12 cellular contexts compared by ENCODE assay signal in genomic region chr18:74595425-74595824, GRCh38. TPM values are rescaled to one million over a fixed set of nuclear protein-coding genes. Genes with fewer than 3 reads are reported as not detected.
DNase-seq lines count a peak whose midpoint lies in the region; ATAC-seq and TF ChIP-seq lines count a peak whose summit lies in the region.
"Had no signal": no experiment of that assay in that cellular context is flagged by ENCODE, and none has a peak within 500 bp of the region (broad histone marks: within the 10 kb centered on the region; RNA-seq: fewer than 3 reads in every experiment).

No MANE protein-coding gene starts in this region.

- H3K9ac ChIP-seq in OCI-LY1 (ENCODE audit: low read length) (no peak overlapping the region), endodermal cell (ENCODE audit: extremely low read depth, low read length, poor library complexity, severe bottlenecking) (no peak overlapping the region)

- no peak for TF ChIP-seq CTCF in OCI-LY1 (IDR thresholded peaks at IDR 0.05; ENCODE audit: low read length)
- TF ChIP-seq CTCF in endodermal cell (conservative IDR thresholded peaks at IDR 0.05): no peak
- no peak for TF ChIP-seq CTCF in GM10248 (IDR thresholded peaks at IDR 0.05; ENCODE audit: control extremely low read depth, extremely low read depth, low read depth, missing control alignments)

- CTCF ChIA-PET in activated naive CD4-positive, alpha-beta T cell treated with anti-CD3 and anti-CD28 coated beads, Interleukin-2, amount 10 ng/mL, durations not matched to agents 7 days and 5 days (lab: Charles Lee): no interaction called here
- CTCF ChIA-PET in GM10248 (lab: Yijun Ruan, JAX): no interaction called here

- POLR2A ChIA-PET in GM10248 (lab: Yijun Ruan, JAX): no interaction called here

- H3K4me3 Mint-ChIP-seq in activated naive CD4-positive, alpha-beta T cell treated with anti-CD3 and anti-CD28 coated beads, Interleukin-2, amount 10 ng/mL, durations not matched to agents 7 days and 5 days: peak overlapping the region; percentile 64
- no peak overlapping the region for H3K4me3 Mint-ChIP-seq in endodermal cell
- peak overlapping the region; percentile 32 for H3K4me3 Mint-ChIP-seq in stimulated activated memory B cell treated with anti-CD40 and anti-IgM and Interleukin-4, amounts not matched to agents 10 μg/mL and 1 μg/mL and 100 μg/mL, for 72 hours

- peaks cover 37% of the 10 kb centered on the region for H3K4me1 Mint-ChIP-seq in activated naive CD4-positive, alpha-beta T cell treated with anti-CD3 and anti-CD28 coated beads, Interleukin-2, amount 10 ng/mL, durations not matched to agents 7 days and 5 days
- H3K4me1 Mint-ChIP-seq in endodermal cell: peaks cover 16% of the 10 kb centered on the region
- peaks cover 44% of the 10 kb centered on the region for H3K4me1 Mint-ChIP-seq in stimulated activated memory B cell treated with anti-CD40 and anti-IgM and Interleukin-4, amounts not matched to agents 10 μg/mL and 1 μg/mL and 100 μg/mL, for 72 hours

- H3K36me3 Mint-ChIP-seq in activated naive CD4-positive, alpha-beta T cell treated with anti-CD3 and anti-CD28 coated beads, Interleukin-2, amount 10 ng/mL, durations not matched to agents 7 days and 5 days: peaks cover 33% of the 10 kb centered on the region
- H3K36me3 Mint-ChIP-seq in endodermal cell (ENCODE audit: low read depth): peaks cover 8% of the 10 kb centered on the region
- peaks cover 31% of the 10 kb centered on the region for H3K36me3 Mint-ChIP-seq in stimulated activated memory B cell treated with anti-CD40 and anti-IgM and Interleukin-4, amounts not matched to agents 10 μg/mL and 1 μg/mL and 100 μg/mL, for 72 hours

- H3K27ac Mint-ChIP-seq in activated naive CD4-positive, alpha-beta T cell treated with anti-CD3 and anti-CD28 coated beads, Interleukin-2, amount 10 ng/mL, durations not matched to agents 7 days and 5 days: peak overlapping the region; percentile 58
- H3K27ac Mint-ChIP-seq in endodermal cell: no peak overlapping the region
- H3K27ac Mint-ChIP-seq in stimulated activated memory B cell treated with anti-CD40 and anti-IgM and Interleukin-4, amounts not matched to agents 10 μg/mL and 1 μg/mL and 100 μg/mL, for 72 hours: peak overlapping the region; percentile 31

- peaks cover 19% of the 10 kb centered on the region for H3K79me2 ChIP-seq in OCI-LY1 (ENCODE audit: insufficient read depth, low read length)

- H3K4me2 ChIP-seq in OCI-LY1 (ENCODE audit: low read length): 0 out of 2 replicates have a peak overlapping the region, but pooled peaks have one; percentile 91

- H3K9me3 ChIP-seq in OCI-LY1 (ENCODE audit: low read length): no peaks in the 10 kb centered on the region
- no peaks in the 10 kb centered on the region for H3K9me3 ChIP-seq in endodermal cell (ENCODE audit: control insufficient read depth, low read length)

- H2AFZ ChIP-seq in OCI-LY1 (ENCODE audit: low read length): no peak overlapping the region

- H3K27me3 Mint-ChIP-seq in activated naive CD4-positive, alpha-beta T cell treated with anti-CD3 and anti-CD28 coated beads, Interleukin-2, amount 10 ng/mL, durations not matched to agents 7 days and 5 days: no peaks in the 10 kb centered on the region
- H3K27me3 Mint-ChIP-seq in endodermal cell (ENCODE audit: insufficient read depth): peaks cover 6% of the 10 kb centered on the region
- H3K27me3 Mint-ChIP-seq in stimulated activated memory B cell treated with anti-CD40 and anti-IgM and Interleukin-4, amounts not matched to agents 10 μg/mL and 1 μg/mL and 100 μg/mL, for 72 hours: no peaks in the 10 kb centered on the region

- no peak for DNase-seq in activated naive CD4-positive, alpha-beta T cell treated with anti-CD3 and anti-CD28 coated beads, Interleukin-2, amount 10 ng/mL, durations not matched to agents 7 days and 5 days
- no peak for DNase-seq in activated naive CD4-positive, alpha-beta T cell (lab: John Stamatoyannopoulos, UW)
- DNase-seq in endodermal cell (no peak), GM10248 (ENCODE audit: extremely low spot score) (no peak), NAMALWA (ENCODE audit: low spot score) (no peak)
- no peak for DNase-seq in stimulated activated CD4-positive, alpha-beta T cell treated with anti-CD3 and anti-CD28 coated beads, Interleukin-15, amount 100 ng/mL, for 24 hours
- DNase-seq: activated CD8-positive, alpha-beta memory T cell treated with anti-CD3 and anti-CD28 coated beads for 24 hours; hippocampal formation; NCI-H1105 treated with DMSO at 0.1 percent for 48 hours had no signal

- H3K27ac ChIP-seq in OCI-LY1 (ENCODE audit: low read depth, low read length, poor library complexity, severe bottlenecking) (no peak overlapping the region), endodermal cell (ENCODE audit: low read depth, low read length) (no peak overlapping the region)

- no peaks in the 10 kb centered on the region for H3K9me2 ChIP-seq in OCI-LY1 (ENCODE audit: low read depth, low read length)

- ATAC-seq in stimulated activated memory B cell treated with anti-CD40 and anti-IgM and Interleukin-4, amounts not matched to agents 10 μg/mL and 1 μg/mL and 100 μg/mL, for 72 hours: peak; percentile 31
- ATAC-seq: Panc1 had no signal

- peaks cover 29% of the 10 kb centered on the region for H3K4me1 ChIP-seq in OCI-LY1 (ENCODE audit: insufficient read depth, low read length, severe bottlenecking)
- no peaks in the 10 kb centered on the region for H3K4me1 ChIP-seq in endodermal cell (ENCODE audit: control insufficient read depth, insufficient read depth, low read length)

- no peaks in the 10 kb centered on the region for H3K9me3 Mint-ChIP-seq in activated naive CD4-positive, alpha-beta T cell treated with anti-CD3 and anti-CD28 coated beads, Interleukin-2, amount 10 ng/mL, durations not matched to agents 7 days and 5 days
- no peaks in the 10 kb centered on the region for H3K9me3 Mint-ChIP-seq in endodermal cell
- no peaks in the 10 kb centered on the region for H3K9me3 Mint-ChIP-seq in stimulated activated memory B cell treated with anti-CD40 and anti-IgM and Interleukin-4, amounts not matched to agents 10 μg/mL and 1 μg/mL and 100 μg/mL, for 72 hours

- no peaks in the 10 kb centered on the region for H3K27me3 ChIP-seq in OCI-LY1 (ENCODE audit: insufficient read depth, low read length)
- H3K27me3 ChIP-seq in endodermal cell (ENCODE audit: control insufficient read depth, insufficient read depth, low read length, poor library complexity, severe bottlenecking): no peaks in the 10 kb centered on the region

- no peaks in the 10 kb centered on the region for H3F3A ChIP-seq in OCI-LY1 (ENCODE audit: insufficient read depth, low read length)

- peak overlapping the region; percentile 89 for H3K4me3 ChIP-seq in OCI-LY1 (ENCODE audit: low read depth, low read length, poor library complexity, severe bottlenecking)
- H3K4me3 ChIP-seq in endodermal cell (ENCODE audit: low read length): peak overlapping the region; percentile 97

- H3K36me3 ChIP-seq in OCI-LY1 (ENCODE audit: insufficient read depth, low read length): peaks cover 21% of the 10 kb centered on the region
- H3K36me3 ChIP-seq in endodermal cell (ENCODE audit: control insufficient read depth, insufficient read depth, low read length): peaks cover 5% of the 10 kb centered on the region

- no peaks in the 10 kb centered on the region for H4K20me1 ChIP-seq in OCI-LY1 (ENCODE audit: insufficient read depth, low read length)

RNA-seq across cellular contexts. Expression of gene ZNF407, which starts 2.2 kb away (rescaled TPM):
- total RNA-seq in endodermal cell: 10 to 100 TPM in 1 of 2 donors, 1 to 10 TPM in 1; 7.6 to 13.1 TPM
- 5.1 TPM for polyA plus RNA-seq in endodermal cell (2013, experiment 1 of 2)
- polyA plus RNA-seq in endodermal cell (2013, experiment 2 of 2): 5.6 TPM
